Comparison of ENCODE assay signal across 10 cellular contexts in genomic region chr11:79708319-79708928, GRCh38.
A peak's percentile ranks its signal among the peaks of the same experiment; 100 is the strongest.
DNase-seq lines count a peak whose midpoint lies in the region; ATAC-seq and TF ChIP-seq lines count a peak whose summit lies in the region.
"Had no signal": no experiment of that assay in that cellular context is flagged by ENCODE, and none has a peak within 500 bp of the region (broad histone marks: within the 10 kb centered on the region; RNA-seq: fewer than 3 reads in every experiment).

No MANE protein-coding gene starts in this region.

- H3K9ac ChIP-seq in Loucy (ENCODE audit: low read depth, low read length, poor library complexity, severe bottlenecking), result no peak overlapping the region
- H3K9ac ChIP-seq: parathyroid adenoma had no signal

- H3K4me1 Mint-ChIP-seq in activated T-cell treated with anti-CD3 and anti-CD28 coated beads, Interleukin-2, amount 50 U/mL, for 72 hours (ENCODE audit: low read depth), result no peaks in the 10 kb centered on the region

- H3K9me3 Mint-ChIP-seq in activated T-cell treated with anti-CD3 and anti-CD28 coated beads, Interleukin-2, amount 50 U/mL, for 72 hours, result peaks cover 9 to 15% of the 10 kb centered on the region in 2 donors
- H3K9me3 Mint-ChIP-seq: T-helper 1 cell treated with Interleukin-12 subunit alpha and Interleukin-12 subunit beta and Interleukin-4 antibody, amounts not matched to agents 30 μg/mL and 1 μg/mL, for 36 hours had no signal

- no peaks in the 10 kb centered on the region for H3K36me3 ChIP-seq in Loucy (ENCODE audit: insufficient read depth, low read length)

- DNase-seq in ELF-1 (ENCODE audit: low read depth, low spot score) (peak; percentile 67), SK-N-DZ (ENCODE audit: low spot score) (peak; percentile 81), iris pigment epithelial cell (ENCODE audit: low read depth) (peak; percentile 17), T1000 (lab: John Stamatoyannopoulos, UW) (no peak)
- no peak for DNase-seq in activated effector memory CD4-positive, alpha-beta T cell treated with anti-CD3 and anti-CD28 coated beads, Interleukin-2, amount 50 U/mL, for 16 hours
- DNase-seq in activated T-cell treated with anti-CD3 and anti-CD28 coated beads, Interleukin-2, amount 50 U/mL, for 72 hours, result no peak

- H3K4me2 ChIP-seq in Loucy (ENCODE audit: low read depth, low read length, poor library complexity, severe bottlenecking), result no peak overlapping the region

- H4K20me1 ChIP-seq in Loucy (ENCODE audit: insufficient read depth, low read length, poor library complexity, severe bottlenecking), result no peaks in the 10 kb centered on the region

- ATAC-seq in GM21529 (IDR thresholded peaks at IDR 0.05; ENCODE audit: unreplicated experiment), result peak; percentile 68
- ATAC-seq in activated T-cell treated with anti-CD3 and anti-CD28 coated beads, Interleukin-2, amount 50 U/mL, for 72 hours (replicated peaks in 1 of 2), result no peak

- no peaks in the 10 kb centered on the region for H3K9me2 ChIP-seq in Loucy (replicated peaks; ENCODE audit: low read depth, low read length)

- H3K4me1 ChIP-seq in Loucy (ENCODE audit: insufficient read depth, low read length, poor library complexity, severe bottlenecking), result no peaks in the 10 kb centered on the region
- H3K4me1 ChIP-seq: parathyroid adenoma had no signal

- no peak overlapping the region for H3K4me3 Mint-ChIP-seq in activated T-cell treated with anti-CD3 and anti-CD28 coated beads, Interleukin-2, amount 50 U/mL, for 72 hours
- H3K4me3 Mint-ChIP-seq: T-helper 1 cell treated with Interleukin-12 subunit alpha and Interleukin-12 subunit beta and Interleukin-4 antibody, amounts not matched to agents 30 μg/mL and 1 μg/mL, for 36 hours had no signal

- 0 out of 2 replicates have a peak overlapping the region, but pooled peaks have one; percentile 54 for H2AFZ ChIP-seq in Loucy (ENCODE audit: low read length)
- H2AFZ ChIP-seq: parathyroid adenoma had no signal

- H3K27ac Mint-ChIP-seq in activated T-cell treated with anti-CD3 and anti-CD28 coated beads, Interleukin-2, amount 50 U/mL, for 72 hours, result no peak overlapping the region
- H3K27ac Mint-ChIP-seq: T-helper 1 cell treated with Interleukin-12 subunit alpha and Interleukin-12 subunit beta and Interleukin-4 antibody, amounts not matched to agents 30 μg/mL and 1 μg/mL, for 36 hours had no signal

- no peaks in the 10 kb centered on the region for H3K27me3 ChIP-seq in Loucy (ENCODE audit: insufficient read depth, low read length, poor library complexity, severe bottlenecking)

- TF ChIP-seq CTCF in Loucy (conservative IDR thresholded peaks at IDR 0.05; ENCODE audit: low read length), result peak; percentile 66

- no peaks in the 10 kb centered on the region for H3K36me3 Mint-ChIP-seq in activated T-cell treated with anti-CD3 and anti-CD28 coated beads, Interleukin-2, amount 50 U/mL, for 72 hours (ENCODE audit: insufficient read depth in 2 of 2)

- H3K27me3 Mint-ChIP-seq in activated T-cell treated with anti-CD3 and anti-CD28 coated beads, Interleukin-2, amount 50 U/mL, for 72 hours (ENCODE audit: low read depth), result no peaks in the 10 kb centered on the region

- H3K4me3 ChIP-seq in Loucy (ENCODE audit: low read length, poor library complexity, severe bottlenecking), result no peak overlapping the region

- H3K9me3 ChIP-seq in Loucy (ENCODE audit: insufficient read depth, low read depth, low read length), result no peaks in the 10 kb centered on the region

- no peaks in the 10 kb centered on the region for H3K79me2 ChIP-seq in Loucy (ENCODE audit: insufficient read depth, low read length)
- H3K79me2 ChIP-seq: parathyroid adenoma had no signal

- H3F3A ChIP-seq in Loucy (ENCODE audit: low read depth), result no peaks in the 10 kb centered on the region

Comparison
In these comparisons a context has a peak if more than half of its experiments do, and no peak if none do; other contexts are left out.
1. DNase-seq: peak in ELF-1 (single experiment), SK-N-DZ (single experiment) and iris pigment epithelial cell (single experiment); none in activated effector memory CD4-positive, alpha-beta T cell treated with anti-CD3 and anti-CD28 coated beads, Interleukin-2, amount 50 U/mL, for 16 hours (single experiment), T1000 (single experiment) and activated T-cell treated with anti-CD3 and anti-CD28 coated beads, Interleukin-2, amount 50 U/mL, for 72 hours (0 of 2).